Comparison of ENCODE assay signal across 8 cellular contexts in genomic region chr9:8895498-8896224, GRCh38.
DNase-seq lines count a peak whose midpoint lies in the region; ATAC-seq and TF ChIP-seq lines count a peak whose summit lies in the region.

No MANE protein-coding gene starts in this region.

- no peaks in the 10 kb centered on the region for H3F3A ChIP-seq in OCI-LY1 (ENCODE audit: insufficient read depth, low read length)
- H3F3A ChIP-seq in neural progenitor cell (ENCODE audit: low read depth): no peaks in the 10 kb centered on the region

- H2AFZ ChIP-seq in OCI-LY1 (ENCODE audit: low read length) (no peak overlapping the region), neural progenitor cell (replicated peaks) (peak overlapping the region; percentile 66)

- intact Hi-C loops in esophagus squamous epithelium (cut with DNase I): no loop called here

- 23 to 24% methylated on average over 7 of the region's 7 CpGs for WGBS in esophagus squamous epithelium, 2 donors

- peak overlapping the region; percentile 42 for H3K4me3 Mint-ChIP-seq in neural progenitor cell
- H3K4me3 Mint-ChIP-seq in activated T-cell treated with anti-CD3 and anti-CD28 coated beads, Interleukin-2, amount 50 U/mL, for 24 hours: no peak overlapping the region

- H3K4me3 ChIP-seq in HL-60 (replicated peaks; ENCODE audit: insufficient read depth, low read length) (no peak overlapping the region), OCI-LY1 (ENCODE audit: low read depth, low read length, poor library complexity, severe bottlenecking) (no peak overlapping the region), esophagus squamous epithelium (no peak overlapping the region), neural progenitor cell (no peak overlapping the region)

- H3K4me1 ChIP-seq in OCI-LY1 (ENCODE audit: insufficient read depth, low read length, severe bottlenecking): no peaks in the 10 kb centered on the region
- peaks cover 0 to 9% (median 0%) of the 10 kb centered on the region in 3 donors for H3K4me1 ChIP-seq in esophagus squamous epithelium
- H3K4me1 ChIP-seq in neural progenitor cell: peaks cover 15% of the 10 kb centered on the region

- peak overlapping the region; percentile 86 for H3K27ac Mint-ChIP-seq in neural progenitor cell
- no peak overlapping the region for H3K27ac Mint-ChIP-seq in activated T-cell treated with anti-CD3 and anti-CD28 coated beads, Interleukin-2, amount 50 U/mL, for 24 hours

- H3K4me1 Mint-ChIP-seq in neural progenitor cell: peaks cover 25% of the 10 kb centered on the region
- H3K4me1 Mint-ChIP-seq in activated T-cell treated with anti-CD3 and anti-CD28 coated beads, Interleukin-2, amount 50 U/mL, for 24 hours (ENCODE audit: low read depth): no peaks in the 10 kb centered on the region

- ATAC-seq in GM19328 (IDR thresholded peaks at IDR 0.05; ENCODE audit: unreplicated experiment) (no peak), GM18520 (IDR thresholded peaks at IDR 0.05; ENCODE audit: unreplicated experiment) (no peak)

- TF ChIP-seq CTCF in HL-60 (IDR thresholded peaks at IDR 0.05; ENCODE audit: insufficient read depth, low read length) (peak; percentile 2), OCI-LY1 (IDR thresholded peaks at IDR 0.05; ENCODE audit: low read length) (peak; percentile 60), esophagus squamous epithelium (IDR thresholded peaks at IDR 0.05) (peak; percentile 24 to 58 (median 37)), neural progenitor cell (IDR thresholded peaks at IDR 0.05) (peak; percentile 74)

- H3K9me3 ChIP-seq in OCI-LY1 (ENCODE audit: low read length) (no peaks in the 10 kb centered on the region), esophagus squamous epithelium (no peaks in the 10 kb centered on the region), neural progenitor cell (ENCODE audit: low read depth) (no peaks in the 10 kb centered on the region)

- no peaks in the 10 kb centered on the region for H3K9me3 Mint-ChIP-seq in neural progenitor cell
- H3K9me3 Mint-ChIP-seq in activated T-cell treated with anti-CD3 and anti-CD28 coated beads, Interleukin-2, amount 50 U/mL, for 24 hours: no peaks in the 10 kb centered on the region

- H3K9me2 ChIP-seq in OCI-LY1 (ENCODE audit: low read depth, low read length): no peaks in the 10 kb centered on the region

- no peaks in the 10 kb centered on the region for H3K79me2 ChIP-seq in OCI-LY1 (ENCODE audit: insufficient read depth, low read length)
- no peaks in the 10 kb centered on the region for H3K79me2 ChIP-seq in neural progenitor cell (ENCODE audit: low read depth)

- no peak for TF ChIP-seq POLR2A in esophagus squamous epithelium (IDR thresholded peaks at IDR 0.05)

- no peaks in the 10 kb centered on the region for H3K36me3 Mint-ChIP-seq in neural progenitor cell
- H3K36me3 Mint-ChIP-seq in activated T-cell treated with anti-CD3 and anti-CD28 coated beads, Interleukin-2, amount 50 U/mL, for 24 hours (ENCODE audit: low read depth): no peaks in the 10 kb centered on the region

- H3K27ac ChIP-seq in HL-60 (replicated peaks): no peak overlapping the region
- H3K27ac ChIP-seq in OCI-LY1 (ENCODE audit: low read depth, low read length, poor library complexity, severe bottlenecking): no peak overlapping the region
- H3K27ac ChIP-seq in esophagus squamous epithelium: no peak overlapping the region
- H3K27ac ChIP-seq in neural progenitor cell: no peak overlapping the region

- H4K20me1 ChIP-seq in OCI-LY1 (ENCODE audit: insufficient read depth, low read length) (no peaks in the 10 kb centered on the region), neural progenitor cell (ENCODE audit: low read depth) (no peaks in the 10 kb centered on the region)

- H3K36me3 ChIP-seq in OCI-LY1 (ENCODE audit: insufficient read depth, low read length): no peaks in the 10 kb centered on the region
- no peaks in the 10 kb centered on the region for H3K36me3 ChIP-seq in esophagus squamous epithelium
- H3K36me3 ChIP-seq in neural progenitor cell: no peaks in the 10 kb centered on the region

- no peaks in the 10 kb centered on the region for H3K27me3 ChIP-seq in HL-60 (ENCODE audit: insufficient read depth, poor library complexity, severe bottlenecking)
- no peaks in the 10 kb centered on the region for H3K27me3 ChIP-seq in OCI-LY1 (ENCODE audit: insufficient read depth, low read length)
- H3K27me3 ChIP-seq in esophagus squamous epithelium: no peaks in the 10 kb centered on the region
- no peaks in the 10 kb centered on the region for H3K27me3 ChIP-seq in neural progenitor cell

- H3K4me2 ChIP-seq in OCI-LY1 (ENCODE audit: low read length) (no peak overlapping the region), neural progenitor cell (peak overlapping the region; percentile 21)

- DNase-seq in AML-193 (lab: John Stamatoyannopoulos, UW) (peak; percentile 2 to 35), HL-60 (ENCODE audit: low read depth in 1 of 2, low spot score in 1 of 2) (peak in 1 of 2 experiments; percentile 1), esophagus squamous epithelium (lab: John Stamatoyannopoulos, UW) (no peak), neural progenitor cell (ENCODE audit: low spot score) (peak; percentile 72)
- DNase-seq in activated T-cell treated with anti-CD3 and anti-CD28 coated beads, Interleukin-2, amount 50 U/mL, for 24 hours: no peak

- no peaks in the 10 kb centered on the region for H3K27me3 Mint-ChIP-seq in neural progenitor cell (ENCODE audit: insufficient read depth, low read depth)
- no peaks in the 10 kb centered on the region for H3K27me3 Mint-ChIP-seq in activated T-cell treated with anti-CD3 and anti-CD28 coated beads, Interleukin-2, amount 50 U/mL, for 24 hours

- H3K9ac ChIP-seq in OCI-LY1 (ENCODE audit: low read length): no peak overlapping the region
- H3K9ac ChIP-seq in neural progenitor cell: no peak overlapping the region

Comparison
In these comparisons a context has a peak if more than half of its experiments do, and no peak if none do; other contexts are left out.
1. DNase-seq: peak in AML-193 (2 of 2) and neural progenitor cell (single experiment); none in esophagus squamous epithelium (single experiment) and activated T-cell treated with anti-CD3 and anti-CD28 coated beads, Interleukin-2, amount 50 U/mL, for 24 hours (single experiment).
2. CTCF ChIP-seq: peak in every context shown above with its lines; median percentile 74 in neural progenitor cell; 60 in OCI-LY1; 37 in esophagus squamous epithelium; 2 in HL-60.